8 cellular contexts compared by ENCODE assay signal in genomic region chr14:77097689-77098469, GRCh38. TPM values are rescaled to one million over a fixed set of nuclear protein-coding genes. Genes with fewer than 3 reads are reported as not detected.
DNase-seq lines count a peak whose midpoint lies in the region; ATAC-seq and TF ChIP-seq lines count a peak whose summit lies in the region.

TSS of gene CIPC (plus strand) at chr14:77098258. CDS start at chr14:77105709, 7,451 bp downstream.

- H3K27me3 ChIP-seq in RWPE2 (ENCODE audit: insufficient read depth, poor library complexity, severe bottlenecking), result no peaks in the 10 kb centered on the region

- no peaks in the 10 kb centered on the region for H3K9me3 ChIP-seq in RWPE2 (ENCODE audit: severe bottlenecking)

- intact Hi-C loops in activated T-helper 2 cell treated with anti-CD3 and anti-CD28 coated beads, Interferon-gamma antibody, Interleukin-2, Interleukin-4, amounts not matched to agents 10 μg/mL and 5 μg/mL and 100 μg/mL, durations not matched to agents 14 hours and 24 hours and 36 hours (cut with micrococcal nuclease), result loop anchor here (1.0 to 10.0 kb wide), 7 partner anchors 27 to 946 kb away; partner anchors contain the start of genes GPATCH2L, GSTZ1 and VIPAS39

- H3K4me3 ChIP-seq in RWPE2 (ENCODE audit: severe bottlenecking), result peak within 1 kb of the TSS; percentile 88
- peak within 1 kb of the TSS; percentile 99 for H3K4me3 ChIP-seq in fibroblast of mammary gland (ENCODE audit: control insufficient read depth, low read depth, low read length)

- peak within 1 kb of the TSS; percentile 91 for H3K4me3 Mint-ChIP-seq in activated T-helper 2 cell treated with anti-CD3 and anti-CD28 coated beads, Interferon-gamma antibody, Interleukin-2, Interleukin-4, amounts not matched to agents 10 μg/mL and 5 μg/mL and 100 μg/mL, durations not matched to agents 14 hours and 24 hours and 36 hours (ENCODE audit: low read depth)
- H3K4me3 Mint-ChIP-seq in naive thymus-derived CD8-positive, alpha-beta T cell, result peak within 1 kb of the TSS; percentile 88 to 99 (median 96)

- no peaks in the 10 kb centered on the region for H3K36me3 Mint-ChIP-seq in activated T-helper 2 cell treated with anti-CD3 and anti-CD28 coated beads, Interferon-gamma antibody, Interleukin-2, Interleukin-4, amounts not matched to agents 10 μg/mL and 5 μg/mL and 100 μg/mL, durations not matched to agents 14 hours and 24 hours and 36 hours (ENCODE audit: low read depth)
- H3K36me3 Mint-ChIP-seq in naive thymus-derived CD8-positive, alpha-beta T cell, result peaks cover 0 to 4% (median 0%) of the 10 kb centered on the region in 3 donors

- H3K9me3 Mint-ChIP-seq in activated T-helper 2 cell treated with anti-CD3 and anti-CD28 coated beads, Interferon-gamma antibody, Interleukin-2, Interleukin-4, amounts not matched to agents 10 μg/mL and 5 μg/mL and 100 μg/mL, durations not matched to agents 14 hours and 24 hours and 36 hours, result no peaks in the 10 kb centered on the region
- no peaks in the 10 kb centered on the region for H3K9me3 Mint-ChIP-seq in naive thymus-derived CD8-positive, alpha-beta T cell

- H3K4me1 ChIP-seq in RWPE2 (ENCODE audit: insufficient read depth, poor library complexity, severe bottlenecking), result peaks cover 20% of the 10 kb centered on the region

- no peak for TF ChIP-seq CTCF in RWPE2 (IDR thresholded peaks at IDR 0.05; ENCODE audit: poor library complexity, severe bottlenecking)
- no peak for TF ChIP-seq CTCF in fibroblast of mammary gland (conservative IDR thresholded peaks at IDR 0.05; ENCODE audit: control insufficient read depth, insufficient read depth, low read depth, low read length)

- POLR2A ChIA-PET in naive thymus-derived CD8-positive, alpha-beta T cell (lab: Charles Lee), result interaction anchor here (0.5 to 2.8 kb wide), 4 partner anchors 12 to 285 kb away, joined by 3 to 11 read pairs (median 5); partner anchors contain the start of genes ANGEL1, GSTZ1 and POMT2

- DNase-seq in EH (ENCODE audit: low read depth), result peak; percentile 99
- DNase-seq in H4 (ENCODE audit: low spot score), result peak; percentile 98
- peak; percentile 99 for DNase-seq in LoVo (ENCODE audit: low spot score)
- peak; percentile 100 for DNase-seq in RWPE2 (ENCODE audit: low spot score)
- peak; percentile 100 for DNase-seq in activated T-helper 2 cell treated with anti-CD3 and anti-CD28 coated beads, Interferon-gamma antibody, Interleukin-2, Interleukin-4, amounts not matched to agents 10 μg/mL and 5 μg/mL and 100 μg/mL, durations not matched to agents 14 hours and 24 hours and 36 hours (ENCODE audit: low spot score)
- peak; percentile 97 for DNase-seq in fibroblast of mammary gland (ENCODE audit: low read depth)
- DNase-seq in naive thymus-derived CD8-positive, alpha-beta T cell, result peak; percentile 95 to 100 (median 99)
- DNase-seq in stimulated activated naive CD4-positive, alpha-beta T cell (lab: John Stamatoyannopoulos, UW), result peak; percentile 95 to 99 (median 98)

- H3K27me3 Mint-ChIP-seq in activated T-helper 2 cell treated with anti-CD3 and anti-CD28 coated beads, Interferon-gamma antibody, Interleukin-2, Interleukin-4, amounts not matched to agents 10 μg/mL and 5 μg/mL and 100 μg/mL, durations not matched to agents 14 hours and 24 hours and 36 hours (ENCODE audit: low read depth), result no peaks in the 10 kb centered on the region
- H3K27me3 Mint-ChIP-seq in naive thymus-derived CD8-positive, alpha-beta T cell, result peaks cover 0 to 1% (median 0%) of the 10 kb centered on the region in 5 donors

- peaks cover 24% of the 10 kb centered on the region for H3K4me1 Mint-ChIP-seq in activated T-helper 2 cell treated with anti-CD3 and anti-CD28 coated beads, Interferon-gamma antibody, Interleukin-2, Interleukin-4, amounts not matched to agents 10 μg/mL and 5 μg/mL and 100 μg/mL, durations not matched to agents 14 hours and 24 hours and 36 hours (ENCODE audit: low read depth)
- peaks cover 25 to 51% (median 47%) of the 10 kb centered on the region in 4 donors for H3K4me1 Mint-ChIP-seq in naive thymus-derived CD8-positive, alpha-beta T cell

- H3K27ac ChIP-seq in RWPE2 (ENCODE audit: poor library complexity, severe bottlenecking), result peak within 1 kb of the TSS; percentile 76

- peak within 1 kb of the TSS; percentile 97 for H3K27ac Mint-ChIP-seq in activated T-helper 2 cell treated with anti-CD3 and anti-CD28 coated beads, Interferon-gamma antibody, Interleukin-2, Interleukin-4, amounts not matched to agents 10 μg/mL and 5 μg/mL and 100 μg/mL, durations not matched to agents 14 hours and 24 hours and 36 hours
- peak within 1 kb of the TSS; percentile 95 to 100 (median 97) for H3K27ac Mint-ChIP-seq in naive thymus-derived CD8-positive, alpha-beta T cell

- ATAC-seq in RWPE2 (ENCODE audit: low read depth), result peak; percentile 88
- ATAC-seq in naive thymus-derived CD8-positive, alpha-beta T cell, result peak; percentile 89

- H3K36me3 ChIP-seq in RWPE2 (ENCODE audit: low read depth), result no peaks in the 10 kb centered on the region

RNA-seq across cellular contexts. Expression of gene CIPC, which starts in this region (rescaled TPM):
- total RNA-seq in H4 (2014; rRNA removed; shearing (Covaris generic)), result 13.6 and 22.9 TPM in 2 replicates
- 10.9 and 11.3 TPM in 2 replicates for total RNA-seq in activated T-helper 2 cell treated with anti-CD3 and anti-CD28 coated beads, Interferon-gamma antibody, Interleukin-2, Interleukin-4, amounts not matched to agents 10 μg/mL and 5 μg/mL and 100 μg/mL, durations not matched to agents 14 hours and 24 hours and 36 hours
- 10 to 100 TPM; 11.3 to 12.8 TPM for total RNA-seq in naive thymus-derived CD8-positive, alpha-beta T cell
- 1 to 10 TPM; 4.4 to 7.7 (median 4.7) TPM for polyA plus RNA-seq in naive thymus-derived CD8-positive, alpha-beta T cell

Comparison
In these comparisons a context has a peak if more than half of its experiments do, and no peak if none do; other contexts are left out.
1. Peak in every context shown above with its lines: DNase-seq, ATAC-seq, H3K4me3 ChIP-seq and H3K27ac ChIP-seq.